In the genomic region with DNA sequence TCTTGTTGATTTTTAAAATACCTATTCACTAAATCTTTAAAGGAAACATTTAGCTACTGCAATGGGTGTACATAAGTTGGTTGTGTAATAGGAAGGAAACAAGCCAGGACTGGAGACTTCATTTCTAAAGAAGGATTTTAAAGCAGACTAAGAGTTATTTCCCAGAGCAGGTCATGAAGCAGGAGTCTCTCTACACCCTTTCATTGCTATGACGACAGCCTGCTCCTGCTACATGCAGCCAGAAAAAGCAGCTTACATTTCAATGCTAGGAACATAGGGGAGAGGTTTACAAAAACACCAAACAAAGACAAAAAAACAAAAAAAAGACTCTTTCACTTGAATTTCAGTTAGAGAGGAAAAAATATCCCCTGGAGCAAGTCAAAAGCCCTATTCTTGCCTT, we compare ENCODE assay signal across 11 cellular contexts. TPM values are rescaled to one million over a fixed set of nuclear protein-coding genes. Genes with fewer than 3 reads are reported as not detected.
DNase-seq lines count a peak whose midpoint lies in the region; ATAC-seq and TF ChIP-seq lines count a peak whose summit lies in the region.
"Had no signal": no experiment of that assay in that cellular context is flagged by ENCODE, and none has a peak within 500 bp of the region (broad histone marks: within the 10 kb centered on the region; RNA-seq: fewer than 3 reads in every experiment).

No MANE protein-coding gene starts in this region.

- H3K36me3 ChIP-seq in body of pancreas (replicated peaks in 1 of 2; ENCODE audit: insufficient read depth in 1 of 2, low read depth in 2 of 2) (no peaks in the 10 kb centered on the region), muscle layer of colon (ENCODE audit: insufficient read depth, low read length) (no peaks in the 10 kb centered on the region), tibial nerve (peaks cover 0 to 7% (median 0%) of the 10 kb centered on the region in 3 donors)

- TF ChIP-seq POLR2A in body of pancreas (IDR thresholded peaks at IDR 0.05) = no peak
- TF ChIP-seq POLR2A in tibial nerve (IDR thresholded peaks at IDR 0.05) = peak in 1 of 2 donors; percentile 27

- H3K4me3 ChIP-seq in body of pancreas (no peak overlapping the region), fibroblast of pulmonary artery (replicated peaks; ENCODE audit: low read depth, low read length) (peak overlapping the region; percentile 50), muscle layer of colon (ENCODE audit: low read depth in 1 of 2, low read length in 2 of 2) (peak overlapping the region; percentile 18 to 96), tibial nerve (peak overlapping the region in 2 of 4 donors; percentile 14 to 47)
- H3K4me3 ChIP-seq: GM23248 had no signal

- H3K27me3 ChIP-seq in body of pancreas (no peaks in the 10 kb centered on the region), muscle layer of colon (ENCODE audit: control insufficient read depth in 1 of 2, insufficient read depth in 2 of 2, low read length in 2 of 2) (no peaks in the 10 kb centered on the region), tibial nerve (no peaks in the 10 kb centered on the region)

- H3K27ac ChIP-seq in body of pancreas = no peak overlapping the region
- H3K27ac ChIP-seq in muscle layer of colon (ENCODE audit: low read depth, low read length) = peak overlapping the region; percentile 63
- H3K27ac ChIP-seq in tibial nerve = peak overlapping the region; percentile 71 to 87 (median 80)
- H3K27ac ChIP-seq: epithelial cell of prostate, GM23248, VCaP had no signal

- ATAC-seq in body of pancreas (peak; percentile 35), HG02623 (IDR thresholded peaks at IDR 0.05; ENCODE audit: unreplicated experiment) (no peak)

- H3K9ac ChIP-seq in muscle layer of colon (ENCODE audit: low read length) = peak overlapping the region; percentile 98
- H3K9ac ChIP-seq: GM23248 had no signal

- TF ChIP-seq CTCF in body of pancreas (IDR thresholded peaks at IDR 0.05) = no peak
- no peak for TF ChIP-seq CTCF in fibroblast of pulmonary artery (IDR thresholded peaks at IDR 0.05; ENCODE audit: low read length, missing control alignments)
- TF ChIP-seq CTCF in tibial nerve (IDR thresholded peaks at IDR 0.05) = no peak

- 86 to 88% methylated on average over 1 of the region's 1 CpG for WGBS in body of pancreas, 2 donors
- 14 to 16% methylated on average over 1 of the region's 1 CpG for WGBS in tibial nerve, 2 donors

- intact Hi-C loops in body of pancreas (cut with DNase I) = no loop called here

- DNase-seq in body of pancreas (no peak), fibroblast of pulmonary artery (ENCODE audit: low read depth) (peak; percentile 91), tibial nerve (ENCODE audit: low spot score in 2 of 2) (no peak), GOT3 (lab: John Stamatoyannopoulos, UW) (no peak), NCI-H524 treated with DMSO at 0.1 percent for 48 hours (lab: John Stamatoyannopoulos, UW) (no peak)
- DNase-seq: DMS79 treated with DMSO at 0.1 percent for 48 hours, GM23248 had no signal

- TF ChIP-seq EP300 in tibial nerve (IDR thresholded peaks at IDR 0.05) = peak; percentile 16 to 68

- peaks cover 0 to 8% (median 0%) of the 10 kb centered on the region in 3 donors for H3K9me3 ChIP-seq in body of pancreas
- H3K9me3 ChIP-seq in muscle layer of colon (ENCODE audit: low read length) = no peaks in the 10 kb centered on the region
- peaks cover 0 to 7% (median 0%) of the 10 kb centered on the region in 4 donors for H3K9me3 ChIP-seq in tibial nerve

- H3K4me1 ChIP-seq in body of pancreas = peaks cover 8% of the 10 kb centered on the region
- peaks cover 62% of the 10 kb centered on the region for H3K4me1 ChIP-seq in muscle layer of colon (ENCODE audit: insufficient read depth, low read length)
- H3K4me1 ChIP-seq in tibial nerve = peaks cover 0 to 53% (median 11%) of the 10 kb centered on the region in 4 donors

RNA-seq across cellular contexts. Expression of gene SPARCL1, which starts 3.5 kb away (rescaled TPM):
- total RNA-seq in body of pancreas = 100 to 1,000 TPM; 137 to 141 TPM
- 100 to 1,000 TPM; 312 to 741 (median 433) TPM for total RNA-seq in tibial nerve
- total RNA-seq: GM23248 had no signal

Comparison
In these comparisons a context has a peak if more than half of its experiments do, and no peak if none do; other contexts are left out.
1. H3K27ac ChIP-seq: peak in muscle layer of colon (single experiment) and tibial nerve (4 of 4); none in body of pancreas (0 of 4).
2. H3K4me3 ChIP-seq: peak in fibroblast of pulmonary artery (single experiment) and muscle layer of colon (2 of 2); none in body of pancreas (0 of 2).